Comparison of ENCODE assay signal across 29 cellular contexts in genomic region chr6:54768542-54768941, GRCh38.
"Had no signal": no experiment of that assay in that cellular context is flagged by ENCODE, and none has a peak within 500 bp of the region (broad histone marks: within the 10 kb centered on the region; RNA-seq: fewer than 3 reads in every experiment).

No MANE protein-coding gene starts in this region.

- H3K4me3 ChIP-seq: adrenal gland, colonic mucosa, K562, PC-9, SK-N-MC had no signal

- H3K9me3 Mint-ChIP-seq: activated CD4-positive, alpha-beta T cell treated with anti-CD3 and anti-CD28 coated beads, Interleukin-2, amount 10 ng/mL, durations not matched to agents 7 days and 5 days; activated naive CD4-positive, alpha-beta T cell treated with anti-CD3 and anti-CD28 coated beads, Interleukin-2, amount 10 ng/mL, durations not matched to agents 7 days and 5 days; activated naive CD8-positive, alpha-beta T cell treated with anti-CD3 and anti-CD28 coated beads for 36 hours had no signal

- H3K4me2 ChIP-seq: PC-9 had no signal

- H3K27me3 Mint-ChIP-seq: activated B cell treated with CpG ODN at 0.5 μM for 24 hours; activated CD4-positive, alpha-beta memory T cell treated with anti-CD3 and anti-CD28 coated beads for 36 hours; activated CD4-positive, alpha-beta T cell treated with anti-CD3 and anti-CD28 coated beads, Interleukin-2, amount 10 ng/mL, durations not matched to agents 7 days and 5 days; activated naive CD4-positive, alpha-beta T cell treated with anti-CD3 and anti-CD28 coated beads, Interleukin-2, amount 10 ng/mL, durations not matched to agents 7 days and 5 days; activated naive CD8-positive, alpha-beta T cell treated with anti-CD3 and anti-CD28 coated beads for 36 hours; activated T-helper 17 cell treated with anti-CD3 and anti-CD28 coated beads, Interleukin-2, amount 50 U/mL, for 72 hours; T-cell had no signal

- H2AFZ ChIP-seq: PC-9 had no signal

- H3K27ac ChIP-seq: adrenal gland, colonic mucosa, PC-9, SK-N-MC had no signal

- H3K36me3 ChIP-seq: adrenal gland, colonic mucosa had no signal

- H3K4me3 Mint-ChIP-seq: activated B cell treated with CpG ODN at 0.5 μM for 24 hours; activated CD4-positive, alpha-beta memory T cell treated with anti-CD3 and anti-CD28 coated beads for 36 hours; activated CD4-positive, alpha-beta T cell treated with anti-CD3 and anti-CD28 coated beads, Interleukin-2, amount 10 ng/mL, durations not matched to agents 7 days and 5 days; activated naive CD4-positive, alpha-beta T cell treated with anti-CD3 and anti-CD28 coated beads, Interleukin-2, amount 10 ng/mL, durations not matched to agents 7 days and 5 days; activated naive CD8-positive, alpha-beta T cell treated with anti-CD3 and anti-CD28 coated beads for 36 hours; activated T-helper 17 cell treated with anti-CD3 and anti-CD28 coated beads, Interleukin-2, amount 50 U/mL, for 72 hours; T-cell had no signal

- DNase-seq: activated B cell treated with CpG ODN at 0.5 μM for 24 hours; activated CD4-positive, alpha-beta memory T cell treated with anti-CD3 and anti-CD28 coated beads for 36 hours; activated CD4-positive, alpha-beta T cell treated with anti-CD3 and anti-CD28 coated beads for 1 hour; activated CD4-positive, alpha-beta T cell treated with anti-CD3 and anti-CD28 coated beads, Interleukin-2, amount 10 ng/mL, durations not matched to agents 7 days and 5 days; activated gamma-delta T cell treated with Interleukin-2 at 50 U/mL for 16 hours; activated naive CD4-positive, alpha-beta T cell treated with anti-CD3 and anti-CD28 coated beads, Interleukin-2, amount 10 ng/mL, durations not matched to agents 7 days and 5 days; activated naive CD8-positive, alpha-beta T cell treated with anti-CD3 and anti-CD28 coated beads for 36 hours; activated T-cell treated with anti-CD3 and anti-CD28 coated beads for 4 hours; activated T-cell treated with anti-CD3 and anti-CD28 coated beads, Interleukin-2, amount 50 U/mL, for 48 hours; adrenal gland; anterior cingulate cortex; caudate nucleus; colonic mucosa; Karpas-422; MM.1S; NCI-H1105; NCI-H1694 treated with DMSO at 0.1 percent for 48 hours; NCI-H2029 treated with DMSO at 0.1 percent for 48 hours; NCI-H2171; NCI-H226; NCI-H526 treated with DMSO at 0.1 percent for 48 hours; PC-9; SIG-M5; T-cell; T-helper 2 cell; T1000 had no signal

- H3K27me3 ChIP-seq: adrenal gland, colonic mucosa had no signal

- H3K4me1 Mint-ChIP-seq: activated B cell treated with CpG ODN at 0.5 μM for 24 hours; activated CD4-positive, alpha-beta T cell treated with anti-CD3 and anti-CD28 coated beads, Interleukin-2, amount 10 ng/mL, durations not matched to agents 7 days and 5 days; activated naive CD4-positive, alpha-beta T cell treated with anti-CD3 and anti-CD28 coated beads, Interleukin-2, amount 10 ng/mL, durations not matched to agents 7 days and 5 days; activated naive CD8-positive, alpha-beta T cell treated with anti-CD3 and anti-CD28 coated beads for 36 hours; activated T-helper 17 cell treated with anti-CD3 and anti-CD28 coated beads, Interleukin-2, amount 50 U/mL, for 72 hours; T-cell had no signal

- H3K27ac Mint-ChIP-seq: activated B cell treated with CpG ODN at 0.5 μM for 24 hours; activated CD4-positive, alpha-beta memory T cell treated with anti-CD3 and anti-CD28 coated beads for 36 hours; activated CD4-positive, alpha-beta T cell treated with anti-CD3 and anti-CD28 coated beads, Interleukin-2, amount 10 ng/mL, durations not matched to agents 7 days and 5 days; activated naive CD4-positive, alpha-beta T cell treated with anti-CD3 and anti-CD28 coated beads, Interleukin-2, amount 10 ng/mL, durations not matched to agents 7 days and 5 days; activated naive CD8-positive, alpha-beta T cell treated with anti-CD3 and anti-CD28 coated beads for 36 hours; activated T-helper 17 cell treated with anti-CD3 and anti-CD28 coated beads, Interleukin-2, amount 50 U/mL, for 72 hours; T-cell had no signal

- H3K9me3 ChIP-seq: adrenal gland, colonic mucosa had no signal

- ATAC-seq: activated T-helper 17 cell treated with anti-CD3 and anti-CD28 coated beads, Interleukin-2, amount 50 U/mL, for 72 hours; K562; T-cell had no signal

- H3K4me1 ChIP-seq: adrenal gland, colonic mucosa had no signal

- H3K36me3 Mint-ChIP-seq: activated CD4-positive, alpha-beta memory T cell treated with anti-CD3 and anti-CD28 coated beads for 36 hours; activated naive CD4-positive, alpha-beta T cell treated with anti-CD3 and anti-CD28 coated beads, Interleukin-2, amount 10 ng/mL, durations not matched to agents 7 days and 5 days; activated naive CD8-positive, alpha-beta T cell treated with anti-CD3 and anti-CD28 coated beads for 36 hours; T-cell had no signal
